In the genomic region with DNA sequence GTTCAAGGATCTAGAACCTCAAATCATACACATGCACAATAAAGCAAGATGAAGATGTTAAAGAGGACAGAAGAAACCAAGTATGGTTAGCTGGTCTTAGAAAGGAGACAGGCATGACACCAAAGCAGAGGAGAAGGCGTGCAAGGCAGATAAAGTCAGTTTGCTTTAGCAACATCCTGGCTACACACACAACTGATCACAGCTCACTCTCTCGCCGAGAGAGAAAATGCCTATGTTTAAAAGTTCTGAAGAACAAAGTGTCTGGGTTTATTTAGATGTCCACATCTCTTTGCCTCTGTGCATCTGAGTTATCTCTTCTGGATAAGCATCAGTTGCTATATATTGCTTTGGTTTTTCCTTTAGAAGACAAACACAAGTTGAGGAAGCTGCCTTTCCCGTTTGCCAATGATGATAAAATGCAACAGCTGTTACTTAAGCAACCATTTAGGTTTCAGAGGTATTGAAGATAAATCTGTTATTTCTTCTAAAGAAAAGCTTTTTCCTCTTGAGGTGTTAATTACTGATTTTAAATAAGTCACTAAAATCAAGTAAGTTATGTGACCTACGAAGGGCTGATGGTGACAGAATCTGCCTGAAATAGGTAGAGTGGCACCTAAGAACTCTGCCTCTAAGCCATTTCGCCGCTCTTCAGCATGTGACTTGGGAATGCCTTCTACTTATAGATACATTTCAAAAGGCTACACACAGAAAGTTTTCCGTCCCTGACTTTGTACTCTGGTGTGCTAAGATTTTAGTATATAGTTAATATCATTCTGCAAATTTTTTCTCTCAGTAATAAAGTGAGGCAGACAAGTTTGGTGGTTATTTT, we compare ENCODE assay signal across 8 cellular contexts.
A peak's percentile ranks its signal among the peaks of the same experiment; 100 is the strongest.
DNase-seq lines count a peak whose midpoint lies in the region; ATAC-seq and TF ChIP-seq lines count a peak whose summit lies in the region.

No MANE protein-coding gene starts in this region.

- TF ChIP-seq CTCF in GM12865 (IDR thresholded peaks at IDR 0.05; ENCODE audit: insufficient read depth, low read depth, low read length, missing control alignments) = no peak

- intact Hi-C loops in dendritic cell treated with granulocyte-macrophage colony-stimulating factor and Interleukin-4, amounts not matched to agents 40 ng/mL and 50 ng/mL, for 4 days (cut with micrococcal nuclease) = loop anchor here (2.0 kb wide), 1 partner anchor 19 kb away; no protein-coding TSS in a partner anchor

- peak overlapping the region; percentile 81 for H3K27ac Mint-ChIP-seq in dendritic cell treated with granulocyte-macrophage colony-stimulating factor and Interleukin-4, amounts not matched to agents 40 ng/mL and 50 ng/mL, for 4 days

- H3K27me3 ChIP-seq in MG63 = no peaks in the 10 kb centered on the region

- no peaks in the 10 kb centered on the region for H3K9me3 Mint-ChIP-seq in dendritic cell treated with granulocyte-macrophage colony-stimulating factor and Interleukin-4, amounts not matched to agents 40 ng/mL and 50 ng/mL, for 4 days

- ATAC-seq in GM19467 (IDR thresholded peaks at IDR 0.05; ENCODE audit: unreplicated experiment) (peak; percentile 37), HG03159 (IDR thresholded peaks at IDR 0.05; ENCODE audit: unreplicated experiment) (peak; percentile 52)

- no peaks in the 10 kb centered on the region for H3K27me3 Mint-ChIP-seq in dendritic cell treated with granulocyte-macrophage colony-stimulating factor and Interleukin-4, amounts not matched to agents 40 ng/mL and 50 ng/mL, for 4 days

- peaks cover 7% of the 10 kb centered on the region for H3K36me3 Mint-ChIP-seq in dendritic cell treated with granulocyte-macrophage colony-stimulating factor and Interleukin-4, amounts not matched to agents 40 ng/mL and 50 ng/mL, for 4 days (ENCODE audit: low read depth)

- peaks cover 64% of the 10 kb centered on the region for H3K4me1 Mint-ChIP-seq in dendritic cell treated with granulocyte-macrophage colony-stimulating factor and Interleukin-4, amounts not matched to agents 40 ng/mL and 50 ng/mL, for 4 days (ENCODE audit: low read depth)

- DNase-seq in GM12865 (ENCODE audit: low read depth) (peak; percentile 51), MG63 (no peak), SHP77 (lab: John Stamatoyannopoulos, UW) (no peak), middle frontal gyrus (ENCODE audit: extremely low spot score, low spot score) (no peak)
- DNase-seq in stimulated activated CD4-positive, alpha-beta T cell treated with anti-CD3 and anti-CD28 coated beads, Interleukin-12 subunit alpha, Interleukin-12 subunit beta, amount 100 ng/mL, for 4 hours = no peak

- H3K4me3 ChIP-seq in GM12865 (ENCODE audit: low read depth, low read length) (peak overlapping the region; percentile 9), MG63 (no peak overlapping the region)

- H3K9me3 ChIP-seq in MG63 = no peaks in the 10 kb centered on the region

- no peak overlapping the region for H3K4me3 Mint-ChIP-seq in dendritic cell treated with granulocyte-macrophage colony-stimulating factor and Interleukin-4, amounts not matched to agents 40 ng/mL and 50 ng/mL, for 4 days

- H3K36me3 ChIP-seq in MG63 = no peaks in the 10 kb centered on the region
